In genomic region chr2:189681903-189682302, GRCh38 we compare ENCODE assay signal across 23 cellular contexts.
"Had no signal": no experiment of that assay in that cellular context is flagged by ENCODE, and none has a peak within 500 bp of the region (broad histone marks: within the 10 kb centered on the region; RNA-seq: fewer than 3 reads in every experiment).

No MANE protein-coding gene starts in this region.

- ATAC-seq: effector memory CD8-positive, alpha-beta T cell; esophagus mucosa; foreskin keratinocyte; heart right ventricle; left ventricle myocardium superior; lower lobe of right lung; naive thymus-derived CD8-positive, alpha-beta T cell; right lobe of liver had no signal

- H3K4me3 Mint-ChIP-seq: effector memory CD8-positive, alpha-beta T cell; naive thymus-derived CD8-positive, alpha-beta T cell; nephron progenitor cell; stimulated activated naive B cell treated with anti-CD40 and anti-IgM and Interleukin-4, amounts not matched to agents 10 μg/mL and 1 μg/mL and 100 μg/mL, for 72 hours; stimulated activated naive CD8-positive, alpha-beta T cell treated with anti-CD3 and anti-CD28 coated beads, Interleukin-15, Interleukin-2, amounts not matched to agents 100 ng/mL and 50 ng/mL, for 24 hours had no signal

- H3K27me3 Mint-ChIP-seq: effector memory CD8-positive, alpha-beta T cell; naive thymus-derived CD8-positive, alpha-beta T cell; stimulated activated naive B cell treated with anti-CD40 and anti-IgM and Interleukin-4, amounts not matched to agents 10 μg/mL and 1 μg/mL and 100 μg/mL, for 72 hours; stimulated activated naive CD8-positive, alpha-beta T cell treated with anti-CD3 and anti-CD28 coated beads, Interleukin-15, Interleukin-2, amounts not matched to agents 100 ng/mL and 50 ng/mL, for 24 hours had no signal

- H3K4me1 ChIP-seq: prostate gland, right lobe of liver had no signal

- DNase-seq: cortex of kidney; effector memory CD8-positive, alpha-beta T cell; foreskin keratinocyte; glutamatergic neuron; heart right ventricle; hippocampal formation; islet precursor cell; kidney glomerular epithelial cell; left ventricle myocardium superior; lower lobe of right lung; naive thymus-derived CD8-positive, alpha-beta T cell; nephron progenitor cell; nucleus accumbens; right lobe of liver; small intestine; stimulated activated CD4-positive, alpha-beta T cell treated with anti-CD3 and anti-CD28 coated beads, Interleukin-2, amount 100 ng/mL, for 48 hours; stimulated activated naive B cell treated with anti-CD40 and anti-IgM and Interleukin-4, amounts not matched to agents 10 μg/mL and 1 μg/mL and 100 μg/mL, for 72 hours; upper lobe of left lung had no signal

- H3K36me3 ChIP-seq: heart right ventricle, lower lobe of right lung, prostate gland, right lobe of liver, thoracic aorta, upper lobe of left lung had no signal

- H3K27ac Mint-ChIP-seq: effector memory CD8-positive, alpha-beta T cell; nephron progenitor cell; stimulated activated naive B cell treated with anti-CD40 and anti-IgM and Interleukin-4, amounts not matched to agents 10 μg/mL and 1 μg/mL and 100 μg/mL, for 72 hours; stimulated activated naive CD8-positive, alpha-beta T cell treated with anti-CD3 and anti-CD28 coated beads, Interleukin-15, Interleukin-2, amounts not matched to agents 100 ng/mL and 50 ng/mL, for 24 hours had no signal

- H3K27me3 ChIP-seq: foreskin keratinocyte, heart right ventricle, right lobe of liver, tibial nerve, upper lobe of left lung had no signal

- H3K27ac ChIP-seq: foreskin keratinocyte, heart right ventricle, lower lobe of right lung, prostate gland, right lobe of liver, thoracic aorta, tibial nerve, upper lobe of left lung had no signal

- H3K4me3 ChIP-seq: heart right ventricle, lower lobe of right lung, prostate gland, right lobe of liver, thoracic aorta, tibial nerve, upper lobe of left lung had no signal

- H3K9me3 ChIP-seq: prostate gland, thoracic aorta, upper lobe of left lung had no signal
